In genomic region chr6:107655245-107655644, GRCh38 we compare ENCODE assay signal across 9 cellular contexts.
DNase-seq lines count a peak whose midpoint lies in the region; ATAC-seq, FAIRE-seq and TF ChIP-seq lines count a peak whose summit lies in the region.
"Had no signal": no experiment of that assay in that cellular context is flagged by ENCODE, and none has a peak within 500 bp of the region (broad histone marks: within the 10 kb centered on the region; RNA-seq: fewer than 3 reads in every experiment).

No MANE protein-coding gene starts in this region.

- peaks cover 0 to 6% of the 10 kb centered on the region in 2 experiments; a peak in 2 of 5 replicates for H3K4me1 ChIP-seq in K562 (replicated peaks in 1 of 2; ENCODE audit: control insufficient read depth in 2 of 2, insufficient read depth in 2 of 2, low read length in 2 of 2)

- H3K4me3 ChIP-seq in K562, result no peak overlapping the region

- ATAC-seq in K562, result peak; percentile 64
- no peak for ATAC-seq in GM18870 (IDR thresholded peaks at IDR 0.05; ENCODE audit: unreplicated experiment)

- no TSS peak for BruUV-seq in K562 (replicated peaks; lab: Mats Ljungman, UMichigan)

- FAIRE-seq in K562 (lab: Jason Lieb, UNC), result no peak

- H3K79me2 ChIP-seq in K562 (ENCODE audit: control insufficient read depth, insufficient read depth, low read length), result no peaks in the 10 kb centered on the region

- H3K4me1 Mint-ChIP-seq in mesothelial cell of epicardium, result peaks cover 34% of the 10 kb centered on the region

- TF ChIP-seq CTCF in GM10266 (IDR thresholded peaks at IDR 0.05; ENCODE audit: control insufficient read depth, insufficient read depth, low read depth, missing control alignments) (peak; percentile 41), K562 (IDR thresholded peaks at IDR 0.05 in 2 of 3, conservative IDR thresholded peaks at IDR 0.05 in 1 of 3; ENCODE audit: insufficient read depth in 2 of 3, low read depth in 1 of 3, low read length in 3 of 3) (peak in 2 of 3 experiments; percentile 38 to 48; a peak in 4 of 6 replicates), mesothelial cell of epicardium (IDR thresholded peaks at IDR 0.05; ENCODE audit: unreplicated experiment) (no peak)

- no peak for TF ChIP-seq POLR2A in K562 (conservative IDR thresholded peaks at IDR 0.05)

- H4K20me1 ChIP-seq in K562 (replicated peaks; ENCODE audit: control insufficient read depth, insufficient read depth, low read length), result no peaks in the 10 kb centered on the region; the same call in 1 of the 2 replicates

- H3K9me1 ChIP-seq in K562 (ENCODE audit: control insufficient read depth, insufficient read depth, low read length), result no peaks in the 10 kb centered on the region

- H3K27ac Mint-ChIP-seq in mesothelial cell of epicardium, result peak overlapping the region; percentile 47

- 3% methylated on average over 4 of the region's 4 CpGs for WGBS in K562 (ENCODE audit: insufficient coverage, low coverage, missing lambda C conversion rate)

- no peak overlapping the region for H2AFZ ChIP-seq in K562 (ENCODE audit: low read depth, low read length)

- POLR2A ChIA-PET in K562 (lab: Yijun Ruan, JAX), result interaction anchor here (0.6 to 1.2 kb wide), 2 partner anchors 26 to 597 kb away, joined by 5 to 6 read pairs; no protein-coding TSS in a partner anchor

- H3K4me2 ChIP-seq in K562 (ENCODE audit: insufficient read depth, low read length), result no peak overlapping the region

- H3K9me3 Mint-ChIP-seq in mesothelial cell of epicardium, result peaks cover 13% of the 10 kb centered on the region

- H3K27me3 Mint-ChIP-seq in mesothelial cell of epicardium (ENCODE audit: low read depth), result no peaks in the 10 kb centered on the region

- H3K36me3 Mint-ChIP-seq in mesothelial cell of epicardium, result no peaks in the 10 kb centered on the region

- no peak for TF ChIP-seq EP300 in K562 (IDR thresholded peaks at IDR 0.05; ENCODE audit: low read length)

- CTCF ChIA-PET in K562 (lab: Yijun Ruan, JAX; ENCODE audit: low intra/inter-chr PET ratio), result no interaction called here

- peak; percentile 14 to 50; a peak in 2 of 4 replicates for TF ChIP-seq RAD21 in K562 (CRISPR knock-in tag; conservative IDR thresholded peaks at IDR 0.05 in 1 of 2, IDR thresholded peaks at IDR 0.05 in 1 of 2)

- intact Hi-C loops in K562 (cut with micrococcal nuclease), result loop anchor here (10.0 kb wide), 1 partner anchor 470 kb away; no protein-coding TSS in a partner anchor

- no peak overlapping the region for H3K9ac ChIP-seq in K562 (ENCODE audit: insufficient read depth in 1 of 2, low read depth in 2 of 2, low read length in 2 of 2)

- no peak overlapping the region for H3K27ac ChIP-seq in K562 (ENCODE audit: extremely low read depth, low read depth, low read length)

- no peak for DNase-seq in GM10266 (ENCODE audit: extremely low spot score)
- DNase-seq in Kasumi-1 (lab: John Stamatoyannopoulos, UW), result peak; percentile 12 to 22
- DNase-seq in K562 (ENCODE audit: extremely low read depth in 1 of 4, low spot score in 3 of 4), result peak in 1 of 4 experiments; percentile 8
- no peak for DNase-seq in mesothelial cell of epicardium (ENCODE audit: low spot score in 2 of 2, unreplicated experiment in 2 of 2)
- DNase-seq in amniotic stem cell (lab: John Stamatoyannopoulos, UW), result no peak
- DNase-seq in stimulated activated CD4-positive, alpha-beta T cell treated with anti-CD3 and anti-CD28 coated beads, Interleukin-4, amount 100 ng/mL, for 1 hour, result no peak
- no peak for DNase-seq in activated effector memory CD4-positive, alpha-beta T cell treated with Interleukin-2 at 50 U/mL for 16 hours
- DNase-seq: cortex of kidney had no signal

- no peaks in the 10 kb centered on the region for H3K36me3 ChIP-seq in K562 (ENCODE audit: control insufficient read depth, insufficient read depth, low read length)

- no peak overlapping the region for H3K4me3 Mint-ChIP-seq in mesothelial cell of epicardium

- peaks cover 27 to 30% of the 10 kb centered on the region in 2 experiments for H3K27me3 ChIP-seq in K562 (ENCODE audit: control insufficient read depth in 2 of 2, insufficient read depth in 2 of 2, low read length in 2 of 2)

- in situ Hi-C loops in K562 (cut with MboI), result no loop called here

- H3K9me3 ChIP-seq in K562 (replicated peaks; ENCODE audit: control insufficient read depth, insufficient read depth, low read depth, low read length), result no peaks in the 10 kb centered on the region; the same call in 1 of the 2 replicates

TF ChIP-seq in K562, 482 proteins besides CTCF, POLR2A, EP300 and RAD21 (continues in another document):
- TF ChIP-seq ZC3H4 (CRISPR knock-in tag; IDR thresholded peaks at IDR 0.05; ENCODE audit: borderline replicate concordance) (no peak), ZNF143 (CRISPR knock-in tag; IDR thresholded peaks at IDR 0.05) (no peak), ARID4B (CRISPR knock-in tag; IDR thresholded peaks at IDR 0.05) (no peak), HNRNPLL (IDR thresholded peaks at IDR 0.05; ENCODE audit: low read depth, low read length, poor library complexity, severe bottlenecking) (no peak), DPF2 (IDR thresholded peaks at IDR 0.05) (no peak), ZNF395 (CRISPR knock-in tag; IDR thresholded peaks at IDR 0.05) (no peak), ZBTB8A (IDR thresholded peaks at IDR 0.05; ENCODE audit: partially characterized antibody) (no peak), HNRNPL (IDR thresholded peaks at IDR 0.05; ENCODE audit: low read depth, low read length) (no peak), LCOR (CRISPR knock-in tag; IDR thresholded peaks at IDR 0.05) (no peak), CBX1 (IDR thresholded peaks at IDR 0.05; ENCODE audit: low read depth) (no peak), ZNF3 (CRISPR knock-in tag; IDR thresholded peaks at IDR 0.05) (no peak)
- TF ChIP-seq, protein P1, sequence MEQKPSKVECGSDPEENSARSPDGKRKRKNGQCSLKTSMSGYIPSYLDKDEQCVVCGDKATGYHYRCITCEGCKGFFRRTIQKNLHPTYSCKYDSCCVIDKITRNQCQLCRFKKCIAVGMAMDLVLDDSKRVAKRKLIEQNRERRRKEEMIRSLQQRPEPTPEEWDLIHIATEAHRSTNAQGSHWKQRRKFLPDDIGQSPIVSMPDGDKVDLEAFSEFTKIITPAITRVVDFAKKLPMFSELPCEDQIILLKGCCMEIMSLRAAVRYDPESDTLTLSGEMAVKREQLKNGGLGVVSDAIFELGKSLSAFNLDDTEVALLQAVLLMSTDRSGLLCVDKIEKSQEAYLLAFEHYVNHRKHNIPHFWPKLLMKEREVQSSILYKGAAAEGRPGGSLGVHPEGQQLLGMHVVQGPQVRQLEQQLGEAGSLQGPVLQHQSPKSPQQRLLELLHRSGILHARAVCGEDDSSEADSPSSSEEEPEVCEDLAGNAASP (IDR thresholded peaks at IDR 0.05), result no peak

Comparison
In these comparisons a context has a peak if more than half of its experiments do, and no peak if none do; other contexts are left out.
1. DNase-seq: peak in Kasumi-1 (2 of 2); none in GM10266 (single experiment), mesothelial cell of epicardium (0 of 2), amniotic stem cell (single experiment), stimulated activated CD4-positive, alpha-beta T cell treated with anti-CD3 and anti-CD28 coated beads, Interleukin-4, amount 100 ng/mL, for 1 hour (single experiment) and activated effector memory CD4-positive, alpha-beta T cell treated with Interleukin-2 at 50 U/mL for 16 hours (single experiment).